In the genomic region with DNA sequence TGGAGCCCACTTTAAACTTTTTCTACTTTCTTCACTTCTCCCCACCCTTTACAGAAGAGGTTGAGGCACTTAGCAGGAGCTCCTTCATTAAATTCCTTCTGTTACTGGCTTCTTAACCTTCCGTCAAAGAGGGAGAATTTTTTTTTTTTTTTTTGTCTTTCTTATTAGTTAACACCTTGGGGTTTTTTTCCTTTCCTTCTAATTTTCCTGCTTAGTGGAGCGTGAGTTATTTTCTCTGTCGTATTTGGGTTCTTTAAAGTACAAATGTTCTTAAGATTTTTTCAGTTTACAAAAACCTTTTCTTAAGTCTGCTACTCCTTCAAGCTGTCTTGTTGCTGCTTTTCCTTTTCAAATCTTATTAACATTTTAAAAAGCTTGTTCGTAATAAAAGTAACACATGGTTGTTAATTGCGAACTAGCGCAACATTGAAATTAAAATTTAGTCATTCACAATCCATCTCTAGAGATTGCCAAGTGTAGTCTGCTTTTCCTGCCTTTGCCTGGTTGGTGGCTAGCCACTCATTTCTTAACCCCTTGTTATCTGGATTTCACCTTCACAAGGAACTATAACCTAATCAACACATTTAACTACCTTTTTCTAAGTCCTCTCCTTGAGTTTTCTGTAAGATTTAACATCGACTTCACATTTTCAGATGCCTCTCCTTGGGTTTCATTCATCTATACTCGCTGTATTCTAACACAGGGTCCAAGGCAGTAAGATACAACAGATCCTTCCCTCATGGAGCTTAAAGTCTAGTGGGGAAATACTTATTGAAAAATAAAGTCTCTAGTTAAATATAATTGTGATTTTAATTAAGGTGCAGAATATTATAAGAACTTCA, we compare ENCODE assay signal across 9 cellular contexts. TPM values are rescaled to one million over a fixed set of nuclear protein-coding genes. Genes with fewer than 3 reads are reported as not detected.
DNase-seq lines count a peak whose midpoint lies in the region; ATAC-seq and TF ChIP-seq lines count a peak whose summit lies in the region.
"Had no signal": no experiment of that assay in that cellular context is flagged by ENCODE, and none has a peak within 500 bp of the region (broad histone marks: within the 10 kb centered on the region; RNA-seq: fewer than 3 reads in every experiment).

No MANE protein-coding gene starts in this region.

- peak overlapping the region; percentile 89 to 98 (median 93) for H3K4me3 Mint-ChIP-seq in CD4-positive, CD25-positive, alpha-beta regulatory T cell
- H3K4me3 Mint-ChIP-seq in naive thymus-derived CD4-positive, alpha-beta T cell: peak overlapping the region; percentile 41 to 95 (median 88)

- H3K27me3 Mint-ChIP-seq in CD4-positive, CD25-positive, alpha-beta regulatory T cell: peaks cover 43% of the 10 kb centered on the region
- peaks cover 30 to 64% (median 41%) of the 10 kb centered on the region in 5 donors for H3K27me3 Mint-ChIP-seq in naive thymus-derived CD4-positive, alpha-beta T cell

- dilution Hi-C loops in IMR-90 (cut with HindIII; ENCODE audit: low sequenced_read_pairs, unreplicated experiment): no loop called here

- H3K9me1 ChIP-seq in IMR-90 (ENCODE audit: insufficient read depth, low read length): 0 out of 2 replicates have a peak, but pooled peaks cover 4% of the 10 kb centered on the region

- H4K91ac ChIP-seq in IMR-90 (ENCODE audit: insufficient read depth, low read depth, low read length): no peak overlapping the region

- TSS peak; percentile 47 for BruUV-seq in IMR-90 (replicated peaks; lab: Mats Ljungman, UMichigan)

- in situ Hi-C loops in IMR-90 (cut with MboI; ENCODE audit: low sequenced_read_pairs): no loop called here

- H3K4me3 ChIP-seq in CD4-positive, CD25-positive, alpha-beta regulatory T cell (ENCODE audit: low read depth, low read length): peak overlapping the region; percentile 76
- H3K4me3 ChIP-seq in IMR-90 (ENCODE audit: insufficient read depth, low read depth, low read length) (peak overlapping the region; percentile 99), cardiac fibroblast (replicated peaks in 1 of 2; ENCODE audit: low read depth in 2 of 2, low read length in 2 of 2) (peak overlapping the region; percentile 78 to 88), mucosa of descending colon (no peak overlapping the region)
- no peak overlapping the region for H3K4me3 ChIP-seq in naive thymus-derived CD4-positive, alpha-beta T cell (ENCODE audit: low read length)

- H3K4me1 ChIP-seq in CD4-positive, CD25-positive, alpha-beta regulatory T cell (ENCODE audit: control insufficient read depth, insufficient read depth, low read length, poor library complexity, severe bottlenecking): peaks cover 18% of the 10 kb centered on the region
- H3K4me1 ChIP-seq in IMR-90 (ENCODE audit: control insufficient read depth, insufficient read depth, low read length) (peaks cover 2% of the 10 kb centered on the region; the same call in 1 of the 2 replicates), mucosa of descending colon (ENCODE audit: low read depth) (peaks cover 5% of the 10 kb centered on the region)
- peaks cover 9 to 11% of the 10 kb centered on the region in 2 donors for H3K4me1 ChIP-seq in naive thymus-derived CD4-positive, alpha-beta T cell (ENCODE audit: control insufficient read depth in 2 of 2, insufficient read depth in 2 of 2, low read length in 2 of 2)

- no peak overlapping the region for H2BK15ac ChIP-seq in IMR-90 (ENCODE audit: low read depth, low read length)

- no peak overlapping the region for H3K27ac Mint-ChIP-seq in CD4-positive, CD25-positive, alpha-beta regulatory T cell
- H3K27ac Mint-ChIP-seq in naive thymus-derived CD4-positive, alpha-beta T cell: peak overlapping the region in 2 of 9 donors; percentile 48 to 71

- H3K36me3 Mint-ChIP-seq in CD4-positive, CD25-positive, alpha-beta regulatory T cell: no peaks in the 10 kb centered on the region
- H3K36me3 Mint-ChIP-seq in naive thymus-derived CD4-positive, alpha-beta T cell: peaks cover 0 to 2% (median 0%) of the 10 kb centered on the region in 5 donors

- H4K20me1 ChIP-seq in IMR-90 (ENCODE audit: insufficient read depth, low read length): peaks cover 41% of the 10 kb centered on the region

- DNase-seq in CD4-positive, CD25-positive, alpha-beta regulatory T cell: no peak
- DNase-seq in IMR-90 (peak; percentile 25), cardiac fibroblast (ENCODE audit: low read depth in 2 of 2) (peak; percentile 30 to 41), NCI-H187 treated with DMSO at 0.1 percent for 48 hours (lab: John Stamatoyannopoulos, UW) (no peak), mucosa of descending colon (no peak)
- DNase-seq in naive thymus-derived CD4-positive, alpha-beta T cell: no peak
- DNase-seq: substantia nigra had no signal

- TF ChIP-seq CTCF in IMR-90 (conservative IDR thresholded peaks at IDR 0.05; ENCODE audit: low read depth, low read length): no peak
- TF ChIP-seq CTCF in cardiac fibroblast (IDR thresholded peaks at IDR 0.05; ENCODE audit: low read depth, low read length): no peak
- no peak for TF ChIP-seq CTCF in mucosa of descending colon (IDR thresholded peaks at IDR 0.05)

- no peak overlapping the region for H2AK9ac ChIP-seq in IMR-90 (replicated peaks; ENCODE audit: low read depth, low read length, poor library complexity)

- H3K56ac ChIP-seq in IMR-90 (ENCODE audit: extremely low read depth, insufficient read depth, low read length): peak overlapping the region; percentile 41; the same call in 1 of the 2 replicates

- intact Hi-C loops in IMR-90 (cut with micrococcal nuclease) (loop anchor here (5.0 kb wide), 1 partner anchor 109 kb away; no protein-coding TSS in a partner anchor), mucosa of descending colon (cut with DNase I, micrococcal nuclease) (no loop called here)
- intact Hi-C loops in naive thymus-derived CD4-positive, alpha-beta T cell (cut with micrococcal nuclease): loop anchor here (5.0 kb wide), 4 partner anchors 139 to 356 kb away; a partner anchor contains a TSS

- peaks cover 25 to 33% (median 29%) of the 10 kb centered on the region in 4 donors for H3K4me1 Mint-ChIP-seq in CD4-positive, CD25-positive, alpha-beta regulatory T cell
- peaks cover 13 to 47% (median 36%) of the 10 kb centered on the region in 7 donors for H3K4me1 Mint-ChIP-seq in naive thymus-derived CD4-positive, alpha-beta T cell

- H2BK20ac ChIP-seq in IMR-90 (ENCODE audit: low read depth, low read length): no peak overlapping the region

- TF ChIP-seq RAD21 in IMR-90 (IDR thresholded peaks at IDR 0.05; ENCODE audit: low read length): no peak

- peak overlapping the region; percentile 95 for H3K9ac ChIP-seq in IMR-90 (ENCODE audit: low read depth, low read length)

- H3K18ac ChIP-seq in IMR-90 (ENCODE audit: low read depth, low read length): peak overlapping the region; percentile 33

- no peak overlapping the region for H2BK120ac ChIP-seq in IMR-90 (ENCODE audit: low read depth, low read length)

- no peak overlapping the region for H3K4ac ChIP-seq in IMR-90 (ENCODE audit: low read depth, low read length)

- peak overlapping the region in 1 of 2 experiments; percentile 2; a peak in 1 of 4 replicates for H4K8ac ChIP-seq in IMR-90 (ENCODE audit: low read depth in 2 of 2, low read length in 2 of 2)

- POLR2A ChIA-PET in IMR-90 (lab: Charles Lee; ENCODE audit: unreplicated experiment): interaction anchor here (0.9 kb wide), 1 partner anchor 143 kb away, joined by 3 read pairs; no protein-coding TSS in a partner anchor
- POLR2A ChIA-PET in naive thymus-derived CD4-positive, alpha-beta T cell (lab: Charles Lee): interaction anchor here (0.6 to 1.0 kb wide), 3 partner anchors 12 to 218 kb away, joined by 3 to 4 read pairs (median 3); no protein-coding TSS in a partner anchor

- no peak overlapping the region; the same call in 1 of the 2 replicates for H3K14ac ChIP-seq in IMR-90 (replicated peaks; ENCODE audit: low read depth, low read length)

- H4K5ac ChIP-seq in IMR-90 (ENCODE audit: low read depth, low read length): peak overlapping the region; percentile 30; the same call in 1 of the 2 replicates

- H3K27ac ChIP-seq in CD4-positive, CD25-positive, alpha-beta regulatory T cell (ENCODE audit: insufficient read depth, low read length, poor library complexity, severe bottlenecking): no peak overlapping the region
- H3K27ac ChIP-seq in IMR-90 (ENCODE audit: insufficient read depth, low read length): peak overlapping the region; percentile 53; the same call in 1 of the 2 replicates
- H3K27ac ChIP-seq in naive thymus-derived CD4-positive, alpha-beta T cell (ENCODE audit: low read depth, low read length): no peak overlapping the region

- peaks cover 13% of the 10 kb centered on the region for H3K27me3 ChIP-seq in CD4-positive, CD25-positive, alpha-beta regulatory T cell (ENCODE audit: control insufficient read depth, insufficient read depth, low read length)
- no peaks in the 10 kb centered on the region for H3K27me3 ChIP-seq in IMR-90 (ENCODE audit: control insufficient read depth, insufficient read depth, low read length)
- peaks cover 0 to 9% of the 10 kb centered on the region in 2 donors for H3K27me3 ChIP-seq in naive thymus-derived CD4-positive, alpha-beta T cell (ENCODE audit: control insufficient read depth in 2 of 2, insufficient read depth in 2 of 2, low read length in 2 of 2)

- H3K9me3 ChIP-seq in CD4-positive, CD25-positive, alpha-beta regulatory T cell (ENCODE audit: control insufficient read depth in 2 of 2, low read length in 2 of 2): no peaks in the 10 kb centered on the region
- no peaks in the 10 kb centered on the region for H3K9me3 ChIP-seq in IMR-90 (ENCODE audit: control insufficient read depth, insufficient read depth, low read length)
- H3K9me3 ChIP-seq in naive thymus-derived CD4-positive, alpha-beta T cell (ENCODE audit: control insufficient read depth in 2 of 3, low read length in 3 of 3): no peaks in the 10 kb centered on the region
- no peaks in the 10 kb centered on the region for H3K9me3 ChIP-seq in mucosa of descending colon

- peak overlapping the region; percentile 68; the same call in 1 of the 2 replicates for H3K23ac ChIP-seq in IMR-90 (ENCODE audit: low read depth, low read length)

- H3K4me2 ChIP-seq in IMR-90 (ENCODE audit: low read depth, low read length): peak overlapping the region; percentile 96

- no peak overlapping the region for H2AFZ ChIP-seq in IMR-90 (replicated peaks; ENCODE audit: low read length, poor library complexity)

- CTCF ChIA-PET in IMR-90 (lab: Yijun Ruan, JAX): interaction anchor here (0.7 to 1.1 kb wide), 2 partner anchors 15 to 111 kb away, joined by 3 to 5 read pairs; no protein-coding TSS in a partner anchor
- CTCF ChIA-PET in naive thymus-derived CD4-positive, alpha-beta T cell (lab: Charles Lee): interaction anchor here (0.6 kb wide), 1 partner anchor 177 kb away, joined by 3 read pairs; no protein-coding TSS in a partner anchor

- no peak for ATAC-seq in CD4-positive, CD25-positive, alpha-beta regulatory T cell (ENCODE audit: low read depth in 2 of 2)
- no peak for ATAC-seq in IMR-90 (ENCODE audit: low read depth)
- ATAC-seq in naive thymus-derived CD4-positive, alpha-beta T cell: no peak
- ATAC-seq in GM21529 (IDR thresholded peaks at IDR 0.05; ENCODE audit: unreplicated experiment): no peak
- no peak for ATAC-seq in HG02852 (IDR thresholded peaks at IDR 0.05; ENCODE audit: unreplicated experiment)
- ATAC-seq in mucosa of descending colon: no peak

- WGBS in IMR-90 (ENCODE audit: extremely low coverage in 2 of 2, insufficient read length in 1 of 2), 2 experiments: 14% methylated on average over 2 of the region's 8 CpGs; no CpG with 5 or more reads in 1 of the 2 experiments

- peak overlapping the region; percentile 46 for H2BK5ac ChIP-seq in IMR-90 (ENCODE audit: low read depth, low read length, poor library complexity, severe bottlenecking)

- H3K36me3 ChIP-seq in CD4-positive, CD25-positive, alpha-beta regulatory T cell (ENCODE audit: control insufficient read depth, insufficient read depth, low read length): no peaks in the 10 kb centered on the region
- H3K36me3 ChIP-seq in IMR-90 (ENCODE audit: control insufficient read depth, insufficient read depth, low read length) (no peaks in the 10 kb centered on the region), mucosa of descending colon (ENCODE audit: low read depth) (no peaks in the 10 kb centered on the region)
- no peaks in the 10 kb centered on the region for H3K36me3 ChIP-seq in naive thymus-derived CD4-positive, alpha-beta T cell (ENCODE audit: control insufficient read depth in 2 of 3, insufficient read depth in 3 of 3, low read length in 3 of 3)

- no peaks in the 10 kb centered on the region for H3K9me3 Mint-ChIP-seq in CD4-positive, CD25-positive, alpha-beta regulatory T cell
- peaks cover 0 to 2% (median 0%) of the 10 kb centered on the region in 11 donors for H3K9me3 Mint-ChIP-seq in naive thymus-derived CD4-positive, alpha-beta T cell

- H3K79me1 ChIP-seq in IMR-90 (ENCODE audit: low read depth in 1 of 2, low read length in 2 of 2): peaks cover 8 to 54% of the 10 kb centered on the region in 2 experiments

- TF ChIP-seq POLR2A in IMR-90 (IDR thresholded peaks at IDR 0.05; ENCODE audit: low read depth, low read length): no peak

- H2AK5ac ChIP-seq in IMR-90 (ENCODE audit: low read depth, low read length): no peak overlapping the region

RNA-seq across cellular contexts. Expression of a gene that starts 2.0 kb away (rescaled TPM):
- total RNA-seq in CD4-positive, CD25-positive, alpha-beta regulatory T cell: 8.8 TPM
- 1 to 10 TPM; 2.2 to 5.0 (median 3.8) TPM for polyA plus RNA-seq in CD4-positive, CD25-positive, alpha-beta regulatory T cell
- 93.7 and 94.7 TPM in 2 replicates for total RNA-seq in IMR-90 (2012; rRNA removed)
- 13.5 and 15.9 TPM in 2 replicates for polyA plus RNA-seq in IMR-90 (2012; rRNA removed)
- 3.4 and 4.9 TPM in 2 replicates for polyA plus RNA-seq in IMR-90 (2012; cell fraction: cytosol; rRNA removed)
- 1.3 and 16.0 TPM in 2 replicates for polyA plus RNA-seq in IMR-90 (2012; cell fraction: nucleus; rRNA removed; ENCODE audit: low replicate concordance)
- total RNA-seq in naive thymus-derived CD4-positive, alpha-beta T cell: 10 to 100 TPM in 2 of 5 experiments, 1 to 10 TPM in 3; 4.3 to 11.3 (median 8.9) TPM
- 1 to 10 TPM; 2.1 to 3.0 TPM for polyA plus RNA-seq in naive thymus-derived CD4-positive, alpha-beta T cell
- total RNA-seq in mucosa of descending colon: 100 to 1,000 TPM in 1 of 3 donors, 10 to 100 TPM in 2; 44.4 to 126 (median 45.3) TPM

Comparison
In these comparisons a context has a peak if more than half of its experiments do, and no peak if none do; other contexts are left out.
1. DNase-seq: peak in IMR-90 (single experiment) and cardiac fibroblast (2 of 2); none in CD4-positive, CD25-positive, alpha-beta regulatory T cell (0 of 3), naive thymus-derived CD4-positive, alpha-beta T cell (0 of 9), NCI-H187 treated with DMSO at 0.1 percent for 48 hours (single experiment) and mucosa of descending colon (0 of 3).
2. H3K4me3 ChIP-seq: peak in CD4-positive, CD25-positive, alpha-beta regulatory T cell (single experiment), IMR-90 (single experiment) and cardiac fibroblast (2 of 2); none in naive thymus-derived CD4-positive, alpha-beta T cell (single experiment) and mucosa of descending colon (single experiment).
3. intact Hi-C loops: an anchor here in IMR-90 (5.0 kb wide) and naive thymus-derived CD4-positive, alpha-beta T cell (5.0 kb wide); none called in mucosa of descending colon.